In genomic region chr14:96304956-96305355, GRCh38 we compare ENCODE assay signal across 1 cellular context.
TF ChIP-seq lines count a peak whose summit lies in the region.

No MANE protein-coding gene starts in this region.

TF ChIP-seq in A549, 52 proteins besides CTCF, POLR2A, EP300 and RAD21 (continued from another document):
- TF ChIP-seq NFE2L2 (conservative IDR thresholded peaks at IDR 0.05; ENCODE audit: low read length) (no peak), JUN (IDR thresholded peaks at IDR 0.05) (no peak), NR3C1 (IDR thresholded peaks at IDR 0.05) (no peak), MYC (IDR thresholded peaks at IDR 0.05; ENCODE audit: borderline replicate concordance, low read length) (no peak), RNF2 (IDR thresholded peaks at IDR 0.05; ENCODE audit: borderline replicate concordance, low read depth) (no peak), ZSCAN20 (CRISPR knock-in tag; IDR thresholded peaks at IDR 0.05) (no peak), USF2 (IDR thresholded peaks at IDR 0.05) (no peak), HOXB13 (CRISPR knock-in tag; IDR thresholded peaks at IDR 0.05; ENCODE audit: low read depth) (no peak), CEBPB (IDR thresholded peaks at IDR 0.05) (no peak)
- TF ChIP-seq, protein P1, sequence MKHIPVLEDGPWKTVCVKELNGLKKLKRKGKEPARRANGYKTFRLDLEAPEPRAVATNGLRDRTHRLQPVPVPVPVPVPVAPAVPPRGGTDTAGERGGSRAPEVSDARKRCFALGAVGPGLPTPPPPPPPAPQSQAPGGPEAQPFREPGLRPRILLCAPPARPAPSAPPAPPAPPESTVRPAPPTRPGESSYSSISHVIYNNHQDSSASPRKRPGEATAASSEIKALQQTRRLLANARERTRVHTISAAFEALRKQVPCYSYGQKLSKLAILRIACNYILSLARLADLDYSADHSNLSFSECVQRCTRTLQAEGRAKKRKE (CRISPR knock-in tag; IDR thresholded peaks at IDR 0.05; ENCODE audit: low read depth), result no peak
TF ChIP-seq in A549: peak in this region for 0.
